ENCODE assay signal across 8 cellular contexts in the genomic region with DNA sequence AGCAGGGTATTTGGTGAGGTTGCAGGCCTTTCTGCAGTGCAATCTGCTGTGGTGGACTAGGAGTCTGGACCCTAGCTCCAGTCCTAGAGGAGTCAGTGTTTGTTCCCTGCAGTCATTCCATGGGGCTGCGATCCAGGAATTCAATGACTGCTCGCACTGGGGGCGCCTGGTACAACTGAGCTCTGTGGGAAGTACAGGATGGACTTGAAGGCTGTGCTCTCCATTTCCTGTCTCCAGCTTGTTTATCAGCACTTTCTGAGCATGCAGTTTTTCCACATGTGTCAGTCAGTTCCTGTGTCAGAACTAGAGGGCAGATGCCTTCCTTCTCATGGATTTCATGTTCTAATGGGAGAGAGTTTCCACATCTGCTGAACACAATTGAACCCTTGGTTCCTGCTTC. TPM values are rescaled to one million over a fixed set of nuclear protein-coding genes. Genes with fewer than 3 reads are reported as not detected.
DNase-seq lines count a peak whose midpoint lies in the region; ATAC-seq and TF ChIP-seq lines count a peak whose summit lies in the region.

No MANE protein-coding gene starts in this region.

- H3K4me3 ChIP-seq in tibial nerve: no peak overlapping the region

- CTCF ChIA-PET in activated CD8-positive, alpha-beta T cell treated with anti-CD3 and anti-CD28 coated beads, Interleukin-2, amount 10 ng/mL, durations not matched to agents 7 days and 5 days (lab: Charles Lee): interaction anchor here (1.1 kb wide), 1 partner anchor 65 kb away, joined by 3 read pairs; no protein-coding TSS in a partner anchor
- CTCF ChIA-PET in activated CD8-positive, alpha-beta T cell treated with anti-CD3 and anti-CD28 coated beads for 36 hours (lab: Charles Lee): no interaction called here

- TF ChIP-seq POLR2A in tibial nerve (IDR thresholded peaks at IDR 0.05): no peak

- peaks cover 35% of the 10 kb centered on the region for H3K36me3 Mint-ChIP-seq in activated CD8-positive, alpha-beta T cell treated with anti-CD3 and anti-CD28 coated beads, Interleukin-2, amount 10 ng/mL, durations not matched to agents 7 days and 5 days (ENCODE audit: low read depth)
- H3K36me3 Mint-ChIP-seq in activated CD8-positive, alpha-beta T cell treated with anti-CD3 and anti-CD28 coated beads for 36 hours (ENCODE audit: low read depth): peaks cover 2% of the 10 kb centered on the region
- peaks cover 11% of the 10 kb centered on the region for H3K36me3 Mint-ChIP-seq in endothelial cell (ENCODE audit: low read depth, unreplicated experiment)
- peaks cover 22% of the 10 kb centered on the region for H3K36me3 Mint-ChIP-seq in memory B cell

- ATAC-seq in activated CD8-positive, alpha-beta T cell treated with anti-CD3 and anti-CD28 coated beads, Interleukin-2, amount 10 ng/mL, durations not matched to agents 7 days and 5 days: no peak
- no peak for ATAC-seq in activated CD8-positive, alpha-beta T cell treated with anti-CD3 and anti-CD28 coated beads for 36 hours
- no peak for ATAC-seq in memory B cell (ENCODE audit: low read depth)
- no peak for ATAC-seq in HG03565 (IDR thresholded peaks at IDR 0.05; ENCODE audit: unreplicated experiment)

- peaks cover 0 to 4% (median 0%) of the 10 kb centered on the region in 3 donors for H3K36me3 ChIP-seq in tibial nerve

- H3K4me3 Mint-ChIP-seq in activated CD8-positive, alpha-beta T cell treated with anti-CD3 and anti-CD28 coated beads, Interleukin-2, amount 10 ng/mL, durations not matched to agents 7 days and 5 days: no peak overlapping the region
- no peak overlapping the region for H3K4me3 Mint-ChIP-seq in activated CD8-positive, alpha-beta T cell treated with anti-CD3 and anti-CD28 coated beads for 36 hours
- H3K4me3 Mint-ChIP-seq in endothelial cell (ENCODE audit: unreplicated experiment): no peak overlapping the region
- no peak overlapping the region for H3K4me3 Mint-ChIP-seq in memory B cell

- H3K4me1 ChIP-seq in tibial nerve: peaks cover 0 to 69% (median 22%) of the 10 kb centered on the region in 4 donors

- H3K27ac ChIP-seq in tibial nerve: peak overlapping the region in 3 of 4 donors; percentile 67 to 88 (median 87)

- peaks cover 24% of the 10 kb centered on the region for H3K4me1 Mint-ChIP-seq in activated CD8-positive, alpha-beta T cell treated with anti-CD3 and anti-CD28 coated beads, Interleukin-2, amount 10 ng/mL, durations not matched to agents 7 days and 5 days (ENCODE audit: low read depth)
- peaks cover 2% of the 10 kb centered on the region for H3K4me1 Mint-ChIP-seq in activated CD8-positive, alpha-beta T cell treated with anti-CD3 and anti-CD28 coated beads for 36 hours (ENCODE audit: low read depth)
- H3K4me1 Mint-ChIP-seq in endothelial cell (ENCODE audit: unreplicated experiment): peaks cover 48% of the 10 kb centered on the region
- H3K4me1 Mint-ChIP-seq in memory B cell: peaks cover 32% of the 10 kb centered on the region

- H3K27ac Mint-ChIP-seq in activated CD8-positive, alpha-beta T cell treated with anti-CD3 and anti-CD28 coated beads, Interleukin-2, amount 10 ng/mL, durations not matched to agents 7 days and 5 days: peak overlapping the region; percentile 22
- H3K27ac Mint-ChIP-seq in activated CD8-positive, alpha-beta T cell treated with anti-CD3 and anti-CD28 coated beads for 36 hours: no peak overlapping the region
- H3K27ac Mint-ChIP-seq in endothelial cell (ENCODE audit: unreplicated experiment): peak overlapping the region; percentile 95
- peak overlapping the region; percentile 43 for H3K27ac Mint-ChIP-seq in memory B cell

- no peaks in the 10 kb centered on the region for H3K27me3 ChIP-seq in tibial nerve

- POLR2A ChIA-PET in activated CD8-positive, alpha-beta T cell treated with anti-CD3 and anti-CD28 coated beads, Interleukin-2, amount 10 ng/mL, durations not matched to agents 7 days and 5 days (lab: Charles Lee): no interaction called here
- POLR2A ChIA-PET in activated CD8-positive, alpha-beta T cell treated with anti-CD3 and anti-CD28 coated beads for 36 hours (lab: Charles Lee): no interaction called here

- H3K9me3 ChIP-seq in tibial nerve: no peaks in the 10 kb centered on the region

- TF ChIP-seq EP300 in tibial nerve (IDR thresholded peaks at IDR 0.05): no peak

- WGBS in tibial nerve, 2 donors: 56 to 60% methylated on average over 3 of the region's 3 CpGs

- TF ChIP-seq CTCF in activated CD8-positive, alpha-beta T cell treated with anti-CD3 and anti-CD28 coated beads for 36 hours (IDR thresholded peaks at IDR 0.05): no peak
- TF ChIP-seq CTCF in endothelial cell (IDR thresholded peaks at IDR 0.05; ENCODE audit: unreplicated experiment): no peak
- no peak for TF ChIP-seq CTCF in tibial nerve (IDR thresholded peaks at IDR 0.05)

- no peaks in the 10 kb centered on the region for H3K27me3 Mint-ChIP-seq in activated CD8-positive, alpha-beta T cell treated with anti-CD3 and anti-CD28 coated beads, Interleukin-2, amount 10 ng/mL, durations not matched to agents 7 days and 5 days (ENCODE audit: low read depth)
- no peaks in the 10 kb centered on the region for H3K27me3 Mint-ChIP-seq in activated CD8-positive, alpha-beta T cell treated with anti-CD3 and anti-CD28 coated beads for 36 hours
- H3K27me3 Mint-ChIP-seq in endothelial cell (ENCODE audit: unreplicated experiment) (peaks cover 6% of the 10 kb centered on the region), memory B cell (no peaks in the 10 kb centered on the region)

- DNase-seq in activated CD8-positive, alpha-beta T cell treated with anti-CD3 and anti-CD28 coated beads, Interleukin-2, amount 10 ng/mL, durations not matched to agents 7 days and 5 days: no peak
- DNase-seq in activated CD8-positive, alpha-beta T cell treated with anti-CD3 and anti-CD28 coated beads for 36 hours: no peak
- peak; percentile 50 for DNase-seq in endothelial cell (ENCODE audit: low spot score)
- DNase-seq in memory B cell (ENCODE audit: low spot score in 2 of 2): no peak
- DNase-seq in tibial nerve (ENCODE audit: low spot score in 2 of 2): no peak
- no peak for DNase-seq in NCI-H1694 treated with DMSO at 0.1 percent for 48 hours (lab: John Stamatoyannopoulos, UW)
- DNase-seq in GDM1 (lab: John Stamatoyannopoulos, UW): no peak

- intact Hi-C loops in activated CD8-positive, alpha-beta T cell treated with anti-CD3 and anti-CD28 coated beads for 36 hours (cut with micrococcal nuclease): no loop called here

- no peaks in the 10 kb centered on the region for H3K9me3 Mint-ChIP-seq in activated CD8-positive, alpha-beta T cell treated with anti-CD3 and anti-CD28 coated beads, Interleukin-2, amount 10 ng/mL, durations not matched to agents 7 days and 5 days (ENCODE audit: insufficient read depth)
- no peaks in the 10 kb centered on the region for H3K9me3 Mint-ChIP-seq in activated CD8-positive, alpha-beta T cell treated with anti-CD3 and anti-CD28 coated beads for 36 hours
- H3K9me3 Mint-ChIP-seq in endothelial cell (ENCODE audit: unreplicated experiment) (no peaks in the 10 kb centered on the region), memory B cell (no peaks in the 10 kb centered on the region)

RNA-seq across cellular contexts. Expression of a gene that starts 46.7 kb away (rescaled TPM):
- total RNA-seq in activated CD8-positive, alpha-beta T cell treated with anti-CD3 and anti-CD28 coated beads, Interleukin-2, amount 10 ng/mL, durations not matched to agents 7 days and 5 days: 10 to 100 TPM; 48.9 to 50.3 TPM
- 10 to 100 TPM; 53.9 to 58.8 TPM for total RNA-seq in activated CD8-positive, alpha-beta T cell treated with anti-CD3 and anti-CD28 coated beads for 36 hours
- 72.8 TPM for total RNA-seq in endothelial cell (ENCODE audit: unreplicated experiment)
- total RNA-seq in tibial nerve: 10 to 100 TPM; 49.8 to 66.7 (median 55.6) TPM

RNA-seq across cellular contexts. Expression of a gene that starts 54.3 kb away (rescaled TPM):
- 10 to 100 TPM; 31.5 to 33.4 TPM for total RNA-seq in activated CD8-positive, alpha-beta T cell treated with anti-CD3 and anti-CD28 coated beads, Interleukin-2, amount 10 ng/mL, durations not matched to agents 7 days and 5 days
- 10 to 100 TPM; 22.2 to 23.6 TPM for total RNA-seq in activated CD8-positive, alpha-beta T cell treated with anti-CD3 and anti-CD28 coated beads for 36 hours
- 18.8 TPM for total RNA-seq in endothelial cell (ENCODE audit: unreplicated experiment)
- total RNA-seq in tibial nerve: 10 to 100 TPM; 22.7 to 51.3 (median 41.0) TPM
